30 cellular contexts compared by ENCODE assay signal in the genomic region with DNA sequence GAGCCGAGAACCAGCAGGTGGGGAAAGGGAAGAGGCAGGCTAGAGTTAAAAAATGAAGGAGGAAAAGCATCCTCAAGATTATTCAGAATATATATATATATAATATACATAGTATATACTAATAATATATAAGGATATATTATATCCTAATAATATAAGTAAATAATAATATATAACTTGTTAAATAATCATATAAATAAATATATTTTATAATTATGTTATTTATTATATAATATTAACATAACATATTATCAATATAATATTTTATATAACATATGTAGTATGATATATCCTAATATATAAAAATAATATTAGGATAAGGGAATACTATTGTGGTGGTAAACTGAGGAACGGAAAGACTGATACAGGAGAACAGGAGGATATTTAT.
"Had no signal": no experiment of that assay in that cellular context is flagged by ENCODE, and none has a peak within 500 bp of the region (broad histone marks: within the 10 kb centered on the region; RNA-seq: fewer than 3 reads in every experiment).

No MANE protein-coding gene starts in this region.

- H3K4me1 ChIP-seq: adrenal gland, body of pancreas, lower lobe of right lung, parathyroid adenoma, psoas muscle, sigmoid colon, stomach, suprapubic skin, tibial artery, upper lobe of right lung had no signal

- H3K36me3 Mint-ChIP-seq: stimulated activated naive B cell treated with anti-CD40 and anti-IgM and Interleukin-4, amounts not matched to agents 10 μg/mL and 1 μg/mL and 100 μg/mL, for 72 hours had no signal

- H3K27me3 ChIP-seq: adrenal gland, tibial artery had no signal

- H2AFZ ChIP-seq: parathyroid adenoma had no signal

- H3K9me3 ChIP-seq: adrenal gland, upper lobe of right lung had no signal

- H3K79me2 ChIP-seq: parathyroid adenoma had no signal

- H3K9ac ChIP-seq: parathyroid adenoma had no signal

- H3K27ac Mint-ChIP-seq: activated naive CD8-positive, alpha-beta T cell treated with anti-CD3 and anti-CD28 coated beads for 36 hours; activated T-cell treated with anti-CD3 and anti-CD28 coated beads, Interleukin-2, amount 50 U/mL, for 72 hours; effector memory CD8-positive, alpha-beta T cell; naive thymus-derived CD8-positive, alpha-beta T cell; stimulated activated naive B cell treated with anti-CD40 and anti-IgM and Interleukin-4, amounts not matched to agents 10 μg/mL and 1 μg/mL and 100 μg/mL, for 72 hours; T-cell; T-helper 2 cell treated with Interferon-gamma antibody and Interleukin-4, amounts not matched to agents 5 μg/mL and 100 μg/mL, for 36 hours had no signal

- DNase-seq: activated naive CD4-positive, alpha-beta T cell; activated naive CD8-positive, alpha-beta T cell treated with anti-CD3 and anti-CD28 coated beads for 36 hours; activated T-cell treated with anti-CD3 and anti-CD28 coated beads for 4 hours; activated T-cell treated with anti-CD3 and anti-CD28 coated beads, Interleukin-2, amount 50 U/mL, for 72 hours; aorta; body of pancreas; effector memory CD8-positive, alpha-beta T cell; head of caudate nucleus; hippocampal formation; kidney glomerular epithelial cell; lower lobe of right lung; mesenchymal stem cell; naive thymus-derived CD8-positive, alpha-beta T cell; nucleus accumbens; psoas muscle; sigmoid colon; stimulated activated CD4-positive, alpha-beta T cell treated with anti-CD3 and anti-CD28 coated beads, Interleukin-1b, Interleukin-23, amount 100 ng/mL, for 48 hours; stimulated activated naive B cell treated with anti-CD40 and anti-IgM and Interleukin-4, amounts not matched to agents 10 μg/mL and 1 μg/mL and 100 μg/mL, for 72 hours; stomach; T-cell; tibial artery; upper lobe of right lung had no signal

- H3K4me3 ChIP-seq: body of pancreas, coronary artery, lower lobe of right lung, psoas muscle, sigmoid colon, smooth muscle cell, stomach, suprapubic skin, tibial artery, upper lobe of right lung had no signal

- H3K36me3 ChIP-seq: adrenal gland, lower lobe of right lung, sigmoid colon, stomach, suprapubic skin, tibial artery, upper lobe of right lung had no signal

- H3K27ac ChIP-seq: body of pancreas, coronary artery, lower lobe of right lung, parathyroid adenoma, psoas muscle, sigmoid colon, stomach, suprapubic skin, tibial artery, upper lobe of right lung had no signal

- H3K4me3 Mint-ChIP-seq: activated naive CD8-positive, alpha-beta T cell treated with anti-CD3 and anti-CD28 coated beads for 36 hours; activated T-cell treated with anti-CD3 and anti-CD28 coated beads, Interleukin-2, amount 50 U/mL, for 72 hours; effector memory CD8-positive, alpha-beta T cell; naive thymus-derived CD8-positive, alpha-beta T cell; neural crest cell; stimulated activated naive B cell treated with anti-CD40 and anti-IgM and Interleukin-4, amounts not matched to agents 10 μg/mL and 1 μg/mL and 100 μg/mL, for 72 hours; T-cell; T-helper 2 cell treated with Interferon-gamma antibody and Interleukin-4, amounts not matched to agents 5 μg/mL and 100 μg/mL, for 36 hours had no signal

- H3K4me2 ChIP-seq: smooth muscle cell had no signal

- ATAC-seq: activated T-cell treated with anti-CD3 and anti-CD28 coated beads, Interleukin-2, amount 50 U/mL, for 72 hours; body of pancreas; effector memory CD8-positive, alpha-beta T cell; left lobe of liver; lower lobe of right lung; naive thymus-derived CD8-positive, alpha-beta T cell; psoas muscle; stimulated activated naive B cell treated with anti-CD40 and anti-IgM and Interleukin-4, amounts not matched to agents 10 μg/mL and 1 μg/mL and 100 μg/mL, for 72 hours; T-cell; upper lobe of right lung had no signal

- H3K4me1 Mint-ChIP-seq: activated naive CD8-positive, alpha-beta T cell treated with anti-CD3 and anti-CD28 coated beads for 36 hours; naive thymus-derived CD8-positive, alpha-beta T cell; neural crest cell; stimulated activated naive B cell treated with anti-CD40 and anti-IgM and Interleukin-4, amounts not matched to agents 10 μg/mL and 1 μg/mL and 100 μg/mL, for 72 hours; T-cell had no signal
